In the genomic region with DNA sequence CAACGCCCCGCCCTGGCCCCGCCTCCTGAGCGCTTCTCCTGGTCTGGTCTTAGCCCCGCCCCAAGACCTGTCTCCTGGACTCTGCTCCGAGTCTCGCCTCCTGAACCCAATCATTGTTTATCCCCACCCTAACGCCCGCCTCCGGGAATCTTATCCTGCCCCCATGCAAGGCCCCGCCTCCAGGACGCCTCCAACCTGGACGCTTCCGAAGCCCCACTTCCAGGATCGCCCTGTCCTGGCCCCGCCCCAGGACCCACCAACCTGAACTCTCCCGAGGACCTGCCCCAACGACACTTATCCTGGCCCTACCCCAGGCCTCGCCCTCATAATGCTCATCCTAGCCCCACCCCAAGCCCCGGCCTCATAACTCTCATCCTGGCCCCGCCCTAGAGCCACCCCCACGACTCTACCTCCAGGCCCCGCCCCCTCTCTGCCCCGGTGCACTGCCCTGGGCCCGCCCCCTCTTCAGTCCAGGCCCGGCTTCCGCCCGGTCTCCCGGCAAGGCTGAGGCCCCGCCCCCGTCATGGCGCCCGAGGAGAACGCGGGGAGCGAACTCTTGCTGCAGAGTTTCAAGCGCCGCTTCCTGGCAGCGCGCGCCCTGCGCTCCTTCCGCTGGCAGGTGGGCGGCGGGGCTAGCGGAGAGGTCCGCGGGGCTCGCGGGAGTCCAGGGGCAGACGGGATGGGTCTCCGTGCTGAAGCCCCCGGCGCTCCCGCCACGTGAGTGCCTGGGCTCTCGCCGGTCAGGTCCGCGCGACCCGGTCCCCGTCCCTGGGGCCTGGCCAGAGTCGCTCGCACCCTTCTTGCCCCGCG, we compare ENCODE assay signal across 8 cellular contexts. TPM values are rescaled to one million over a fixed set of nuclear protein-coding genes. Genes with fewer than 3 reads are reported as not detected.
DNase-seq lines count a peak whose midpoint lies in the region; ATAC-seq and TF ChIP-seq lines count a peak whose summit lies in the region.

No MANE protein-coding gene starts in this region.

- peak overlapping the region; percentile 51 for H2AFZ ChIP-seq in neural cell (ENCODE audit: low read depth, low read length)

- DNase-seq in EH (ENCODE audit: low read depth) (peak; percentile 100), GOT3 (lab: John Stamatoyannopoulos, UW) (peak; percentile 97), LNCaP clone FGC (ENCODE audit: low read depth) (peak; percentile 97), RWPE2 (ENCODE audit: low spot score) (peak; percentile 100), fibroblast of villous mesenchyme (ENCODE audit: low read depth) (peak; percentile 100)
- peak; percentile 98 for DNase-seq in activated effector memory CD4-positive, alpha-beta T cell treated with Interleukin-2 at 50 U/mL for 16 hours
- DNase-seq in stimulated activated naive CD8-positive, alpha-beta T cell treated with anti-CD3 and anti-CD28 coated beads, Interleukin-15, amount 100 ng/mL, for 72 hours = peak; percentile 98 to 99

- H3K27me3 ChIP-seq in RWPE2 (ENCODE audit: insufficient read depth, poor library complexity, severe bottlenecking) (no peaks in the 10 kb centered on the region), neural cell (ENCODE audit: insufficient read depth, low read depth, low read length) (no peaks in the 10 kb centered on the region)

- no peaks in the 10 kb centered on the region for H3F3A ChIP-seq in neural cell (ENCODE audit: insufficient read depth, low read length, poor library complexity, severe bottlenecking)

- no peaks in the 10 kb centered on the region for H3K79me2 ChIP-seq in neural cell (replicated peaks; ENCODE audit: insufficient read depth, low read length)

- H3K9me2 ChIP-seq in neural cell (ENCODE audit: insufficient read depth, low read length) = no peaks in the 10 kb centered on the region

- no peaks in the 10 kb centered on the region for H3K9me3 Mint-ChIP-seq in stimulated activated naive CD8-positive, alpha-beta T cell treated with anti-CD3 and anti-CD28 coated beads, Interleukin-15, amount 100 ng/mL, for 72 hours

- H3K4me3 ChIP-seq in LNCaP clone FGC (ENCODE audit: low read depth, low read length) (peak overlapping the region; percentile 73), RWPE2 (ENCODE audit: severe bottlenecking) (peak overlapping the region; percentile 77), fibroblast of villous mesenchyme (ENCODE audit: low read depth, low read length) (peak overlapping the region; percentile 68), neural cell (ENCODE audit: low read length) (peak overlapping the region; percentile 66)

- peak; percentile 91 for ATAC-seq in RWPE2 (ENCODE audit: low read depth)
- ATAC-seq in stimulated activated naive CD8-positive, alpha-beta T cell treated with anti-CD3 and anti-CD28 coated beads, Interleukin-15, amount 100 ng/mL, for 72 hours = peak; percentile 99

- H3K9ac ChIP-seq in neural cell (ENCODE audit: low read length) = peak overlapping the region; percentile 53

- H3K36me3 ChIP-seq in RWPE2 (ENCODE audit: low read depth) (no peaks in the 10 kb centered on the region), neural cell (ENCODE audit: insufficient read depth, low read length) (no peaks in the 10 kb centered on the region)

- H3K9me3 ChIP-seq in RWPE2 (ENCODE audit: severe bottlenecking) = no peaks in the 10 kb centered on the region
- no peaks in the 10 kb centered on the region for H3K9me3 ChIP-seq in neural cell (ENCODE audit: low read length)

- H3K27me3 Mint-ChIP-seq in stimulated activated naive CD8-positive, alpha-beta T cell treated with anti-CD3 and anti-CD28 coated beads, Interleukin-15, amount 100 ng/mL, for 72 hours = no peaks in the 10 kb centered on the region

- TF ChIP-seq CTCF in LNCaP clone FGC (IDR thresholded peaks at IDR 0.05; ENCODE audit: control insufficient read depth, extremely low read depth, insufficient read depth) = no peak
- no peak for TF ChIP-seq CTCF in RWPE2 (IDR thresholded peaks at IDR 0.05; ENCODE audit: poor library complexity, severe bottlenecking)
- TF ChIP-seq CTCF in fibroblast of villous mesenchyme (IDR thresholded peaks at IDR 0.05; ENCODE audit: insufficient read depth, low read depth, low read length) = no peak
- no peak for TF ChIP-seq CTCF in neural cell (IDR thresholded peaks at IDR 0.05; ENCODE audit: poor library complexity, severe bottlenecking)

- peak overlapping the region; percentile 95 to 98 for H3K27ac Mint-ChIP-seq in stimulated activated naive CD8-positive, alpha-beta T cell treated with anti-CD3 and anti-CD28 coated beads, Interleukin-15, amount 100 ng/mL, for 72 hours

- peaks cover 6% of the 10 kb centered on the region for H3K4me1 ChIP-seq in RWPE2 (ENCODE audit: insufficient read depth, poor library complexity, severe bottlenecking)

- H3K4me2 ChIP-seq in neural cell (ENCODE audit: low read length) = no peak overlapping the region

- no peak for TF ChIP-seq RAD21 in neural cell (conservative IDR thresholded peaks at IDR 0.05)

- no peaks in the 10 kb centered on the region for H4K20me1 ChIP-seq in neural cell (ENCODE audit: insufficient read depth)

- H3K27ac ChIP-seq in RWPE2 (ENCODE audit: poor library complexity, severe bottlenecking) (peak overlapping the region; percentile 83), neural cell (ENCODE audit: low read length) (peak overlapping the region; percentile 47)

- H3K4me3 Mint-ChIP-seq in stimulated activated naive CD8-positive, alpha-beta T cell treated with anti-CD3 and anti-CD28 coated beads, Interleukin-15, amount 100 ng/mL, for 72 hours = peak overlapping the region; percentile 91 to 95

- TF ChIP-seq EP300 in neural cell (conservative IDR thresholded peaks at IDR 0.05; ENCODE audit: poor library complexity, severe bottlenecking) = no peak

- peaks cover 35% of the 10 kb centered on the region for H3K4me1 Mint-ChIP-seq in stimulated activated naive CD8-positive, alpha-beta T cell treated with anti-CD3 and anti-CD28 coated beads, Interleukin-15, amount 100 ng/mL, for 72 hours

TF ChIP-seq in neural cell, 6 proteins besides CTCF, POLR2A, EP300 and RAD21:
- TF ChIP-seq POLR2AphosphoS5 (IDR thresholded peaks at IDR 0.05) (no peak), MXI1 (conservative IDR thresholded peaks at IDR 0.05; ENCODE audit: poor library complexity, severe bottlenecking) (no peak), SMC3 (conservative IDR thresholded peaks at IDR 0.05; ENCODE audit: poor library complexity) (no peak), EZH2 (IDR thresholded peaks at IDR 0.05; ENCODE audit: borderline replicate concordance, insufficient read depth, low read length, poor library complexity, severe bottlenecking) (no peak), TAF1 (IDR thresholded peaks at IDR 0.05; ENCODE audit: low read depth) (no peak)
- TF ChIP-seq, protein P1, sequence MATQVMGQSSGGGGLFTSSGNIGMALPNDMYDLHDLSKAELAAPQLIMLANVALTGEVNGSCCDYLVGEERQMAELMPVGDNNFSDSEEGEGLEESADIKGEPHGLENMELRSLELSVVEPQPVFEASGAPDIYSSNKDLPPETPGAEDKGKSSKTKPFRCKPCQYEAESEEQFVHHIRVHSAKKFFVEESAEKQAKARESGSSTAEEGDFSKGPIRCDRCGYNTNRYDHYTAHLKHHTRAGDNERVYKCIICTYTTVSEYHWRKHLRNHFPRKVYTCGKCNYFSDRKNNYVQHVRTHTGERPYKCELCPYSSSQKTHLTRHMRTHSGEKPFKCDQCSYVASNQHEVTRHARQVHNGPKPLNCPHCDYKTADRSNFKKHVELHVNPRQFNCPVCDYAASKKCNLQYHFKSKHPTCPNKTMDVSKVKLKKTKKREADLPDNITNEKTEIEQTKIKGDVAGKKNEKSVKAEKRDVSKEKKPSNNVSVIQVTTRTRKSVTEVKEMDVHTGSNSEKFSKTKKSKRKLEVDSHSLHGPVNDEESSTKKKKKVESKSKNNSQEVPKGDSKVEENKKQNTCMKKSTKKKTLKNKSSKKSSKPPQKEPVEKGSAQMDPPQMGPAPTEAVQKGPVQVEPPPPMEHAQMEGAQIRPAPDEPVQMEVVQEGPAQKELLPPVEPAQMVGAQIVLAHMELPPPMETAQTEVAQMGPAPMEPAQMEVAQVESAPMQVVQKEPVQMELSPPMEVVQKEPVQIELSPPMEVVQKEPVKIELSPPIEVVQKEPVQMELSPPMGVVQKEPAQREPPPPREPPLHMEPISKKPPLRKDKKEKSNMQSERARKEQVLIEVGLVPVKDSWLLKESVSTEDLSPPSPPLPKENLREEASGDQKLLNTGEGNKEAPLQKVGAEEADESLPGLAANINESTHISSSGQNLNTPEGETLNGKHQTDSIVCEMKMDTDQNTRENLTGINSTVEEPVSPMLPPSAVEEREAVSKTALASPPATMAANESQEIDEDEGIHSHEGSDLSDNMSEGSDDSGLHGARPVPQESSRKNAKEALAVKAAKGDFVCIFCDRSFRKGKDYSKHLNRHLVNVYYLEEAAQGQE (IDR thresholded peaks at IDR 0.05; ENCODE audit: borderline replicate concordance) = no peak

RNA-seq across cellular contexts. Expression of a gene that starts 45.8 kb away (rescaled TPM):
- not detected in 2 replicates for total RNA-seq in fibroblast of villous mesenchyme
- not detected in 2 replicates for polyA plus RNA-seq in neural cell
- polyA minus RNA-seq in neural cell = not detected in 2 replicates

Comparison
In these comparisons a context has a peak if more than half of its experiments do, and no peak if none do; other contexts are left out.
1. Peak in every context shown above with its lines: DNase-seq, ATAC-seq, H3K4me3 ChIP-seq and H3K27ac ChIP-seq.